Comparison of ENCODE assay signal across 15 cellular contexts in the genomic region with DNA sequence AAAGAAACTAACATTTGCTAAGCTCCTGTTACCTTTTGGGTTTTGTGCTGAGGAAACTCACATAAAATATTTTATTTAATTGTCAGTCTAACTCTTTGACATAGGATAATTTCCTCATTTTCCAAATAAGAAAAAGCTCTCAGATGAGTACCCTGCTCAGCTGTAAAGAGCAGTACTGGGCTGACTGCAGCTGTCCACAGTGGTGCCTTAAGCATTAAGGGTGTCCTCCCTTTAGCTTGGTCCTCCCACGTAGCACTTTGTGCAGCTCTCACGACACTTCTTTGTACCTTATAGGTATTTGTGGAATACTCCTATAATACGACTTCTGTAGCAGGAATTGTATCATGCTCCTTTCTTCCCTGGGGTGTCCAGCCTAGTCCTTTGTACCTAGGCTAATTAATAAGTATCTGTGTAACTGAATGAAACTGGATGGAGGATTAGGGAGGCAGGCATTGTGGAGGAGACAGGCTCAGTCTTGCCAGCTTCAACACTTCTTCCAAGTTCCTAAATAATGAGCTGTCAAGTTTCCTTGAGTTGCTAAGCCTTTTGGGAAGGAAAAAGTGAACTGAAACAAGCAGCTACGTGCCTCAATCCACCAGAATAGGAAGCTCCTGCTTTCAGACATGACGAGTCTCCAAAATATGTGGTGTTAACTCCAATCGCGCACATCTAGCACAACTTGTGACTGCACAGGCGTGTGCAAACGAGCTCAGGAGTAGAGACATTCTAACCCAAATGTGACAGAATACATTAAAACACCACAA.
DNase-seq lines count a peak whose midpoint lies in the region; ATAC-seq and TF ChIP-seq lines count a peak whose summit lies in the region.
"Had no signal": no experiment of that assay in that cellular context is flagged by ENCODE, and none has a peak within 500 bp of the region (broad histone marks: within the 10 kb centered on the region; RNA-seq: fewer than 3 reads in every experiment).

No MANE protein-coding gene starts in this region.

- peaks cover 14% of the 10 kb centered on the region for H3F3A ChIP-seq in smooth muscle cell (ENCODE audit: low read depth)

- H3K36me3 Mint-ChIP-seq in effector memory CD8-positive, alpha-beta T cell (ENCODE audit: insufficient read depth): no peaks in the 10 kb centered on the region
- no peaks in the 10 kb centered on the region for H3K36me3 Mint-ChIP-seq in activated CD4-positive, alpha-beta memory T cell treated with anti-CD3 and anti-CD28 coated beads, Interleukin-2, amount 10 ng/mL, durations not matched to agents 7 days and 5 days (ENCODE audit: low read depth)
- H3K36me3 Mint-ChIP-seq: stimulated activated effector memory CD8-positive, alpha-beta T cell treated with anti-CD3 and anti-CD28 coated beads, Interleukin-12 subunit alpha, Interleukin-12 subunit beta, amount 100 ng/mL, for 72 hours had no signal

- DNase-seq in GM04503 (ENCODE audit: low read depth): peak; percentile 13
- DNase-seq in RWPE2 (ENCODE audit: low spot score): peak; percentile 83
- peak; percentile 70 for DNase-seq in fibroblast of pulmonary artery (ENCODE audit: low read depth)
- no peak for DNase-seq in smooth muscle cell (lab: John Stamatoyannopoulos, UW; ENCODE audit: unreplicated experiment)
- DNase-seq in effector memory CD8-positive, alpha-beta T cell: no peak
- no peak for DNase-seq in activated CD4-positive, alpha-beta memory T cell treated with anti-CD3 and anti-CD28 coated beads, Interleukin-2, amount 10 ng/mL, durations not matched to agents 7 days and 5 days
- no peak for DNase-seq in NCI-H82 treated with DMSO at 0.1 percent for 48 hours (lab: John Stamatoyannopoulos, UW; ENCODE audit: unreplicated experiment)
- DNase-seq in stimulated activated CD4-positive, alpha-beta T cell treated with anti-CD3 and anti-CD28 coated beads, Interleukin-4, amount 100 ng/mL, for 24 hours: no peak
- DNase-seq: activated CD4-positive, alpha-beta T cell treated with anti-CD3 and anti-CD28 coated beads for 1 hour; activated T-cell treated with anti-CD3 and anti-CD28 coated beads, Interleukin-2, amount 50 U/mL, for 24 hours; C1 segment of cervical spinal cord; NCI-H2081; NK-92 treated with Interleukin-12 subunit alpha and Interleukin-12 subunit beta, amount 100 ng/mL, for 24 hours; posterior cingulate gyrus had no signal

- peaks cover 19 to 26% of the 10 kb centered on the region in 2 donors for H3K27me3 Mint-ChIP-seq in effector memory CD8-positive, alpha-beta T cell
- H3K27me3 Mint-ChIP-seq in activated CD4-positive, alpha-beta memory T cell treated with anti-CD3 and anti-CD28 coated beads, Interleukin-2, amount 10 ng/mL, durations not matched to agents 7 days and 5 days: peaks cover 10% of the 10 kb centered on the region
- H3K27me3 Mint-ChIP-seq: activated T-cell treated with anti-CD3 and anti-CD28 coated beads, Interleukin-2, amount 50 U/mL, for 24 hours had no signal

- H3K9me3 ChIP-seq in RWPE2 (ENCODE audit: severe bottlenecking): no peaks in the 10 kb centered on the region
- H3K9me3 ChIP-seq in smooth muscle cell (replicated peaks; ENCODE audit: low read depth): no peaks in the 10 kb centered on the region

- peak; percentile 95 for ATAC-seq in RWPE2 (ENCODE audit: low read depth)
- ATAC-seq in effector memory CD8-positive, alpha-beta T cell (replicated peaks): no peak
- ATAC-seq: stimulated activated effector memory CD8-positive, alpha-beta T cell treated with anti-CD3 and anti-CD28 coated beads, Interleukin-12 subunit alpha, Interleukin-12 subunit beta, amount 100 ng/mL, for 72 hours had no signal

- H3K79me2 ChIP-seq in smooth muscle cell (ENCODE audit: low read depth): no peaks in the 10 kb centered on the region

- POLR2A ChIA-PET in activated CD4-positive, alpha-beta memory T cell treated with anti-CD3 and anti-CD28 coated beads, Interleukin-2, amount 10 ng/mL, durations not matched to agents 7 days and 5 days (lab: Charles Lee): no interaction called here

- no peaks in the 10 kb centered on the region for H3K36me3 ChIP-seq in RWPE2 (ENCODE audit: low read depth)
- peaks cover 3% of the 10 kb centered on the region for H3K36me3 ChIP-seq in smooth muscle cell (ENCODE audit: low read depth)

- peaks cover 23% of the 10 kb centered on the region for H3K4me1 ChIP-seq in RWPE2 (ENCODE audit: insufficient read depth, poor library complexity, severe bottlenecking)
- peaks cover 16% of the 10 kb centered on the region for H3K4me1 ChIP-seq in smooth muscle cell (ENCODE audit: low read depth)

- H3K27ac ChIP-seq in RWPE2 (ENCODE audit: poor library complexity, severe bottlenecking): peak overlapping the region; percentile 98
- H3K27ac ChIP-seq in smooth muscle cell (ENCODE audit: low read depth): peak overlapping the region; percentile 79

- peak overlapping the region; percentile 74 for H3K4me2 ChIP-seq in smooth muscle cell

- H3K9me3 Mint-ChIP-seq in effector memory CD8-positive, alpha-beta T cell: peaks cover 0 to 5% of the 10 kb centered on the region in 2 donors
- peaks cover 7% of the 10 kb centered on the region for H3K9me3 Mint-ChIP-seq in activated CD4-positive, alpha-beta memory T cell treated with anti-CD3 and anti-CD28 coated beads, Interleukin-2, amount 10 ng/mL, durations not matched to agents 7 days and 5 days

- no peak overlapping the region for H3K27ac Mint-ChIP-seq in effector memory CD8-positive, alpha-beta T cell
- no peak overlapping the region for H3K27ac Mint-ChIP-seq in activated CD4-positive, alpha-beta memory T cell treated with anti-CD3 and anti-CD28 coated beads, Interleukin-2, amount 10 ng/mL, durations not matched to agents 7 days and 5 days
- H3K27ac Mint-ChIP-seq: activated T-cell treated with anti-CD3 and anti-CD28 coated beads, Interleukin-2, amount 50 U/mL, for 24 hours; stimulated activated effector memory CD8-positive, alpha-beta T cell treated with anti-CD3 and anti-CD28 coated beads, Interleukin-12 subunit alpha, Interleukin-12 subunit beta, amount 100 ng/mL, for 72 hours had no signal

- peak overlapping the region; percentile 6 for H2AFZ ChIP-seq in smooth muscle cell (ENCODE audit: low read depth)

- WGBS in smooth muscle cell (ENCODE audit: low lambda C conversion rate): 27% methylated on average over 9 of the region's 9 CpGs

- H4K20me1 ChIP-seq in smooth muscle cell (ENCODE audit: low read depth): no peaks in the 10 kb centered on the region

- H3K4me3 ChIP-seq in RWPE2 (ENCODE audit: severe bottlenecking): no peak overlapping the region
- no peak overlapping the region for H3K4me3 ChIP-seq in fibroblast of pulmonary artery (replicated peaks; ENCODE audit: low read depth, low read length)
- H3K4me3 ChIP-seq in smooth muscle cell: no peak overlapping the region

- CTCF ChIA-PET in activated CD4-positive, alpha-beta memory T cell treated with anti-CD3 and anti-CD28 coated beads, Interleukin-2, amount 10 ng/mL, durations not matched to agents 7 days and 5 days (lab: Charles Lee): no interaction called here

- TF ChIP-seq CTCF in RWPE2 (IDR thresholded peaks at IDR 0.05; ENCODE audit: poor library complexity, severe bottlenecking) (no peak), fibroblast of pulmonary artery (IDR thresholded peaks at IDR 0.05; ENCODE audit: low read length, missing control alignments) (no peak), smooth muscle cell (IDR thresholded peaks at IDR 0.05; ENCODE audit: borderline replicate concordance, insufficient read depth, poor library complexity, severe bottlenecking) (no peak)

- H3K4me1 Mint-ChIP-seq in effector memory CD8-positive, alpha-beta T cell (ENCODE audit: low read depth in 2 of 2): no peaks in the 10 kb centered on the region
- no peaks in the 10 kb centered on the region for H3K4me1 Mint-ChIP-seq in activated CD4-positive, alpha-beta memory T cell treated with anti-CD3 and anti-CD28 coated beads, Interleukin-2, amount 10 ng/mL, durations not matched to agents 7 days and 5 days
- H3K4me1 Mint-ChIP-seq: stimulated activated effector memory CD8-positive, alpha-beta T cell treated with anti-CD3 and anti-CD28 coated beads, Interleukin-12 subunit alpha, Interleukin-12 subunit beta, amount 100 ng/mL, for 72 hours had no signal

- H3K9ac ChIP-seq in smooth muscle cell (ENCODE audit: low read depth): no peak overlapping the region

- H3K27me3 ChIP-seq in RWPE2 (ENCODE audit: insufficient read depth, poor library complexity, severe bottlenecking) (no peaks in the 10 kb centered on the region), smooth muscle cell (ENCODE audit: low read depth) (no peaks in the 10 kb centered on the region)

- H3K4me3 Mint-ChIP-seq in effector memory CD8-positive, alpha-beta T cell: no peak overlapping the region
- H3K4me3 Mint-ChIP-seq in activated CD4-positive, alpha-beta memory T cell treated with anti-CD3 and anti-CD28 coated beads, Interleukin-2, amount 10 ng/mL, durations not matched to agents 7 days and 5 days: no peak overlapping the region
- H3K4me3 Mint-ChIP-seq: activated T-cell treated with anti-CD3 and anti-CD28 coated beads, Interleukin-2, amount 50 U/mL, for 24 hours; stimulated activated effector memory CD8-positive, alpha-beta T cell treated with anti-CD3 and anti-CD28 coated beads, Interleukin-12 subunit alpha, Interleukin-12 subunit beta, amount 100 ng/mL, for 72 hours had no signal

Comparison
In these comparisons a context has a peak if more than half of its experiments do, and no peak if none do; other contexts are left out.
1. DNase-seq: peak in GM04503 (single experiment), RWPE2 (single experiment) and fibroblast of pulmonary artery (single experiment); none in smooth muscle cell (single experiment), effector memory CD8-positive, alpha-beta T cell (0 of 3), activated CD4-positive, alpha-beta memory T cell treated with anti-CD3 and anti-CD28 coated beads, Interleukin-2, amount 10 ng/mL, durations not matched to agents 7 days and 5 days (single experiment), NCI-H82 treated with DMSO at 0.1 percent for 48 hours (single experiment) and stimulated activated CD4-positive, alpha-beta T cell treated with anti-CD3 and anti-CD28 coated beads, Interleukin-4, amount 100 ng/mL, for 24 hours (single experiment).